In the genomic region with DNA sequence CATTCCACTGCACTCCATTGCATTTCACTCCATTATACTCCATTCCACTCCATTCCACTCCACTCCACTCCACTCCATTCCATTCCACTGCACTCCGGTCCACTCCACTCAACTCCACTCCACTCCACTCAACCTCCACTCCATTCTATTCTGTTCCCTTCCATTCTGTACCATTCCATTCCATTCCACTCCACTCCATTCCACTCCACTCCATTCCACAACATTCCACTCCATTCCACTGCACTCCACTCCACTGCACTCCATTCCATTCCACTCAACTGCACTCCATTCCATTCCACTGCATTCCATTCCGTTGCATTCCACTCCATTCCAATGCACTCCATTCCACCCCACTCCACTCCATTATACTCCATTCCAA, we compare ENCODE assay signal across 7 cellular contexts.
A peak's percentile ranks its signal among the peaks of the same experiment; 100 is the strongest.
DNase-seq lines count a peak whose midpoint lies in the region; ATAC-seq, FAIRE-seq and TF ChIP-seq lines count a peak whose summit lies in the region.
"Not testable (repeated sequence)": the region's sequence is repeated elsewhere in the genome, so short reads cannot be mapped to it uniquely, and the experiment has no call there.

No MANE protein-coding gene starts in this region.

- not testable (repeated sequence) for H2BK20ac ChIP-seq in IMR-90 (ENCODE audit: low read depth, low read length)

- H2BK120ac ChIP-seq in IMR-90 (ENCODE audit: low read depth, low read length): not testable (repeated sequence)

- not testable (repeated sequence) for H4K91ac ChIP-seq in IMR-90 (ENCODE audit: insufficient read depth, low read depth, low read length)

- H3K27me3 ChIP-seq in IMR-90 (ENCODE audit: control insufficient read depth, insufficient read depth, low read length); gastroesophageal sphincter; liver (ENCODE audit: control insufficient read depth in 4 of 4, insufficient read depth in 4 of 4, low read length in 3 of 4); subcutaneous abdominal adipose tissue (ENCODE audit: control insufficient read depth in 5 of 5, insufficient read depth in 4 of 5, low read length in 5 of 5): not testable (repeated sequence)

- H3K27ac ChIP-seq in IMR-90 (ENCODE audit: insufficient read depth, low read length); gastroesophageal sphincter; kidney (ENCODE audit: low read depth in 2 of 2, low read length in 2 of 2); liver (ENCODE audit: low read depth in 1 of 2, low read length in 2 of 2); subcutaneous abdominal adipose tissue (ENCODE audit: low read depth, low read length): not testable (repeated sequence)

- BruUV-seq in IMR-90 (replicated peaks; lab: Mats Ljungman, UMichigan): not testable (repeated sequence)

- not testable (repeated sequence) for TF ChIP-seq EP300 in gastroesophageal sphincter (IDR thresholded peaks at IDR 0.05)

- TF ChIP-seq CTCF in IMR-90 (conservative IDR thresholded peaks at IDR 0.05; ENCODE audit: low read depth, low read length); gastroesophageal sphincter (IDR thresholded peaks at IDR 0.05); kidney (IDR thresholded peaks at IDR 0.05; ENCODE audit: borderline replicate concordance, extremely low read depth, insufficient read depth); liver (IDR thresholded peaks at IDR 0.05; ENCODE audit: low read depth, low read length, missing input control); omental fat pad (IDR thresholded peaks at IDR 0.05): not testable (repeated sequence)

- FAIRE-seq in kidney (lab: Jason Lieb, UNC): not testable (repeated sequence)

- not testable (repeated sequence) for H3K4me1 ChIP-seq in IMR-90 (ENCODE audit: control insufficient read depth, insufficient read depth, low read length); gastroesophageal sphincter; kidney (ENCODE audit: control insufficient read depth in 1 of 2, insufficient read depth in 1 of 2, low read depth in 1 of 2, low read length in 2 of 2); liver (ENCODE audit: control insufficient read depth in 4 of 4, insufficient read depth in 4 of 4, low read length in 3 of 4); subcutaneous abdominal adipose tissue (ENCODE audit: control insufficient read depth in 5 of 5, insufficient read depth in 5 of 5, low read length in 5 of 5)

- not testable (repeated sequence) for H3K9ac ChIP-seq in IMR-90 (ENCODE audit: low read depth, low read length); kidney (ENCODE audit: low read length in 2 of 2); liver (ENCODE audit: low read depth in 1 of 2, low read length in 2 of 2); subcutaneous abdominal adipose tissue (ENCODE audit: low read length in 5 of 5)

- POLR2A ChIA-PET in IMR-90 (lab: Charles Lee; ENCODE audit: unreplicated experiment): not testable (repeated sequence)

- H3K9me3 ChIP-seq in IMR-90 (ENCODE audit: control insufficient read depth, insufficient read depth, low read length) (peaks cover 61% of the 10 kb centered on the region), gastroesophageal sphincter (peaks cover 0 to 100% (median 4%) of the 10 kb centered on the region in 3 donors), kidney (ENCODE audit: control insufficient read depth in 1 of 2, low read length in 2 of 2) (peaks cover 46 to 69% of the 10 kb centered on the region in 2 donors), liver (ENCODE audit: control insufficient read depth in 4 of 4, low read length in 3 of 4) (peaks cover 49 to 68% (median 60%) of the 10 kb centered on the region in 4 donors), subcutaneous abdominal adipose tissue (ENCODE audit: control insufficient read depth in 5 of 5, low read length in 5 of 5) (peaks cover 34 to 74% (median 71%) of the 10 kb centered on the region in 5 donors)

- not testable (repeated sequence) for H2BK15ac ChIP-seq in IMR-90 (ENCODE audit: low read depth, low read length)

- ATAC-seq in IMR-90 (ENCODE audit: low read depth): not testable (repeated sequence)
- ATAC-seq in gastroesophageal sphincter: peak; percentile 32
- peak; percentile 4 to 11 for ATAC-seq in left cardiac atrium
- ATAC-seq in omental fat pad (ENCODE audit: low FRiP score): peak; percentile 42

- not testable (repeated sequence) for H3K4me2 ChIP-seq in IMR-90 (ENCODE audit: low read depth, low read length)

- not testable (repeated sequence) for H3K18ac ChIP-seq in IMR-90 (ENCODE audit: low read depth, low read length)

- CTCF ChIA-PET in IMR-90 (lab: Yijun Ruan, JAX): not testable (repeated sequence)

- H3K14ac ChIP-seq in IMR-90 (replicated peaks; ENCODE audit: low read depth, low read length): not testable (repeated sequence)

- not testable (repeated sequence) for H3K79me1 ChIP-seq in IMR-90 (ENCODE audit: low read depth in 1 of 2, low read length in 2 of 2)

- H4K8ac ChIP-seq in IMR-90 (ENCODE audit: low read depth in 2 of 2, low read length in 2 of 2): not testable (repeated sequence)

- not testable (repeated sequence) for H2AFZ ChIP-seq in IMR-90 (replicated peaks; ENCODE audit: low read length, poor library complexity)

- TF ChIP-seq RAD21 in IMR-90 (IDR thresholded peaks at IDR 0.05; ENCODE audit: low read length); liver (IDR thresholded peaks at IDR 0.05): not testable (repeated sequence)

- not testable (repeated sequence) for H2AK9ac ChIP-seq in IMR-90 (replicated peaks; ENCODE audit: low read depth, low read length, poor library complexity)

- 18% methylated on average over 2 of the region's 2 CpGs; no CpG with 5 or more reads in 1 of the 2 experiments for WGBS in IMR-90 (ENCODE audit: extremely low coverage in 2 of 2, insufficient read length in 1 of 2), 2 experiments
- WGBS in gastroesophageal sphincter (ENCODE audit: low coverage in 1 of 2), 2 donors: 38 to 51% methylated on average over 2 of the region's 2 CpGs
- WGBS in liver: 44% methylated on average over 2 of the region's 2 CpGs

- H4K5ac ChIP-seq in IMR-90 (ENCODE audit: low read depth, low read length): not testable (repeated sequence)

- not testable (repeated sequence) for TF ChIP-seq POLR2A in IMR-90 (IDR thresholded peaks at IDR 0.05; ENCODE audit: low read depth, low read length); gastroesophageal sphincter (IDR thresholded peaks at IDR 0.05)

- not testable (repeated sequence) for H3K56ac ChIP-seq in IMR-90 (ENCODE audit: extremely low read depth, insufficient read depth, low read length)

- H3K4ac ChIP-seq in IMR-90 (ENCODE audit: low read depth, low read length): not testable (repeated sequence)

- H3K36me3 ChIP-seq in IMR-90 (ENCODE audit: control insufficient read depth, insufficient read depth, low read length); gastroesophageal sphincter; kidney (ENCODE audit: control insufficient read depth in 1 of 2, insufficient read depth in 2 of 2, low read length in 2 of 2); liver (ENCODE audit: control insufficient read depth in 4 of 4, insufficient read depth in 3 of 4, low read depth in 1 of 4, low read length in 3 of 4); subcutaneous abdominal adipose tissue (ENCODE audit: control insufficient read depth in 5 of 5, insufficient read depth in 5 of 5, low read length in 5 of 5): not testable (repeated sequence)

- H3K23ac ChIP-seq in IMR-90 (ENCODE audit: low read depth, low read length): not testable (repeated sequence)

- not testable (repeated sequence) for H4K20me1 ChIP-seq in IMR-90 (ENCODE audit: insufficient read depth, low read length)

- dilution Hi-C loops in IMR-90 (cut with HindIII; ENCODE audit: low sequenced_read_pairs, unreplicated experiment): not testable (repeated sequence)

- DNase-seq in IMR-90; left cardiac atrium; omental fat pad (ENCODE audit: low spot score): not testable (repeated sequence)
- peak; percentile 19 for DNase-seq in kidney

- H2BK5ac ChIP-seq in IMR-90 (ENCODE audit: low read depth, low read length, poor library complexity, severe bottlenecking): peak overlapping the region; percentile 12

- intact Hi-C loops in IMR-90 (cut with micrococcal nuclease); left cardiac atrium (cut with DNase I); kidney (cut with DNase I): not testable (repeated sequence)

- not testable (repeated sequence) for H3K4me3 ChIP-seq in IMR-90 (ENCODE audit: insufficient read depth, low read depth, low read length); gastroesophageal sphincter; kidney (ENCODE audit: low read length in 2 of 2)
- peak overlapping the region in 2 of 3 donors; percentile 16 to 19 for H3K4me3 ChIP-seq in liver (ENCODE audit: low read depth in 1 of 3, low read length in 3 of 3)
- peak overlapping the region in 4 of 5 donors; percentile 6 to 32 (median 18) for H3K4me3 ChIP-seq in subcutaneous abdominal adipose tissue (ENCODE audit: low read depth in 1 of 5, low read length in 5 of 5)

- in situ Hi-C loops in IMR-90 (cut with MboI; ENCODE audit: low sequenced_read_pairs): not testable (repeated sequence)

- not testable (repeated sequence) for H2AK5ac ChIP-seq in IMR-90 (ENCODE audit: low read depth, low read length)

- not testable (repeated sequence) for H3K9me1 ChIP-seq in IMR-90 (ENCODE audit: insufficient read depth, low read length)
